19 cellular contexts compared by ENCODE assay signal in genomic region chr18:36139251-36139650, GRCh38.
"Had no signal": no experiment of that assay in that cellular context is flagged by ENCODE, and none has a peak within 500 bp of the region (broad histone marks: within the 10 kb centered on the region; RNA-seq: fewer than 3 reads in every experiment).

No MANE protein-coding gene starts in this region.

- H3K27ac Mint-ChIP-seq: activated CD4-positive, alpha-beta memory T cell treated with anti-CD3 and anti-CD28 coated beads for 36 hours; activated CD4-positive, alpha-beta T cell treated with anti-CD3 and anti-CD28 coated beads for 36 hours; activated naive CD4-positive, alpha-beta T cell treated with anti-CD3 and anti-CD28 coated beads, Interleukin-2, amount 50 U/mL, for 72 hours; activated T-cell treated with anti-CD3 and anti-CD28 coated beads, Interleukin-2, amount 50 U/mL, for 24 hours; brain had no signal

- ATAC-seq: activated CD4-positive, alpha-beta T cell treated with anti-CD3 and anti-CD28 coated beads for 36 hours; activated naive CD4-positive, alpha-beta T cell treated with anti-CD3 and anti-CD28 coated beads, Interleukin-2, amount 50 U/mL, for 72 hours; gastroesophageal sphincter; heart right ventricle; left lung; pancreas had no signal

- DNase-seq: activated CD4-positive, alpha-beta memory T cell treated with anti-CD3 and anti-CD28 coated beads for 36 hours; activated CD4-positive, alpha-beta T cell treated with anti-CD3 and anti-CD28 coated beads for 36 hours; activated effector memory CD4-positive, alpha-beta T cell treated with Interleukin-2 at 50 U/mL for 16 hours; activated T-cell treated with anti-CD3 and anti-CD28 coated beads, Interleukin-2, amount 50 U/mL, for 24 hours; amygdala; central memory CD4-positive, alpha-beta T cell; colonic mucosa; heart right ventricle; left lung; mammary epithelial cell; pancreas; sigmoid colon; stimulated activated CD4-positive, alpha-beta T cell treated with anti-CD3 and anti-CD28 coated beads, Interleukin-1b, Interleukin-23, amount 100 ng/mL, for 48 hours; stomach; testis; WERI-Rb-1 had no signal

- H3K4me3 Mint-ChIP-seq: activated CD4-positive, alpha-beta memory T cell treated with anti-CD3 and anti-CD28 coated beads for 36 hours; activated CD4-positive, alpha-beta T cell treated with anti-CD3 and anti-CD28 coated beads for 36 hours; activated T-cell treated with anti-CD3 and anti-CD28 coated beads, Interleukin-2, amount 50 U/mL, for 24 hours; brain had no signal

- H3K9me3 Mint-ChIP-seq: activated CD4-positive, alpha-beta memory T cell treated with anti-CD3 and anti-CD28 coated beads for 36 hours; activated naive CD4-positive, alpha-beta T cell treated with anti-CD3 and anti-CD28 coated beads, Interleukin-2, amount 50 U/mL, for 72 hours; activated T-cell treated with anti-CD3 and anti-CD28 coated beads, Interleukin-2, amount 50 U/mL, for 24 hours; brain had no signal

- H3K27me3 Mint-ChIP-seq: activated CD4-positive, alpha-beta memory T cell treated with anti-CD3 and anti-CD28 coated beads for 36 hours; activated CD4-positive, alpha-beta T cell treated with anti-CD3 and anti-CD28 coated beads for 36 hours; activated T-cell treated with anti-CD3 and anti-CD28 coated beads, Interleukin-2, amount 50 U/mL, for 24 hours; brain had no signal
